9 cellular contexts compared by ENCODE assay signal in genomic region chr1:220786057-220786336, GRCh38. TPM values are rescaled to one million over a fixed set of nuclear protein-coding genes. Genes with fewer than 3 reads are reported as not detected.
DNase-seq lines count a peak whose midpoint lies in the region; ATAC-seq, FAIRE-seq and TF ChIP-seq lines count a peak whose summit lies in the region.
"Had no signal": no experiment of that assay in that cellular context is flagged by ENCODE, and none has a peak within 500 bp of the region (broad histone marks: within the 10 kb centered on the region; RNA-seq: fewer than 3 reads in every experiment).

No MANE protein-coding gene starts in this region.

- H2AFZ ChIP-seq in K562 (ENCODE audit: low read depth, low read length): no peak overlapping the region

- TF ChIP-seq RAD21 in K562 (CRISPR knock-in tag; conservative IDR thresholded peaks at IDR 0.05 in 1 of 2, IDR thresholded peaks at IDR 0.05 in 1 of 2): no peak

- H3K4me3 ChIP-seq in H7 (ENCODE audit: insufficient read depth, low read depth, low read length) (peak overlapping the region; percentile 72), K562 (no peak overlapping the region)
- H3K4me3 ChIP-seq: SK-N-MC had no signal

- peaks cover 3% of the 10 kb centered on the region for H3K4me1 Mint-ChIP-seq in memory B cell
- H3K4me1 Mint-ChIP-seq in T-helper 2 cell treated with Interferon-gamma antibody and Interleukin-4, amounts not matched to agents 5 μg/mL and 100 μg/mL, for 36 hours (ENCODE audit: low read depth): no peaks in the 10 kb centered on the region

- TF ChIP-seq CTCF in 22Rv1 (IDR thresholded peaks at IDR 0.05) (no peak), K562 (IDR thresholded peaks at IDR 0.05 in 2 of 3, conservative IDR thresholded peaks at IDR 0.05 in 1 of 3; ENCODE audit: insufficient read depth in 2 of 3, low read depth in 1 of 3, low read length in 3 of 3) (no peak)

- intact Hi-C loops in K562 (cut with micrococcal nuclease): no loop called here

- 2% methylated on average over 13 of the region's 13 CpGs for WGBS in K562 (ENCODE audit: insufficient coverage, low coverage, missing lambda C conversion rate)

- no peak for FAIRE-seq in K562 (lab: Jason Lieb, UNC)

- H3K79me2 ChIP-seq in K562 (ENCODE audit: control insufficient read depth, insufficient read depth, low read length): no peaks in the 10 kb centered on the region

- peak overlapping the region; percentile 96 for H3K27ac ChIP-seq in 22Rv1
- no peak overlapping the region for H3K27ac ChIP-seq in K562 (ENCODE audit: extremely low read depth, low read depth, low read length)
- H3K27ac ChIP-seq: SK-N-MC had no signal

- H3K4me3 Mint-ChIP-seq in memory B cell: peak overlapping the region; percentile 44
- no peak overlapping the region for H3K4me3 Mint-ChIP-seq in T-helper 2 cell treated with Interferon-gamma antibody and Interleukin-4, amounts not matched to agents 5 μg/mL and 100 μg/mL, for 36 hours

- no peak overlapping the region for H3K9ac ChIP-seq in K562 (ENCODE audit: insufficient read depth in 1 of 2, low read depth in 2 of 2, low read length in 2 of 2)

- peaks cover 5% of the 10 kb centered on the region for H3K27me3 Mint-ChIP-seq in memory B cell
- peaks cover 67% of the 10 kb centered on the region for H3K27me3 Mint-ChIP-seq in T-helper 2 cell treated with Interferon-gamma antibody and Interleukin-4, amounts not matched to agents 5 μg/mL and 100 μg/mL, for 36 hours (ENCODE audit: low read depth)

- in situ Hi-C loops in K562 (cut with MboI): no loop called here

- no peaks in the 10 kb centered on the region for H3K9me3 Mint-ChIP-seq in memory B cell
- no peaks in the 10 kb centered on the region for H3K9me3 Mint-ChIP-seq in T-helper 2 cell treated with Interferon-gamma antibody and Interleukin-4, amounts not matched to agents 5 μg/mL and 100 μg/mL, for 36 hours

- H3K4me2 ChIP-seq in K562 (ENCODE audit: insufficient read depth, low read length): no peak overlapping the region

- CTCF ChIA-PET in K562 (lab: Yijun Ruan, JAX; ENCODE audit: low intra/inter-chr PET ratio): no interaction called here

- H3K27ac Mint-ChIP-seq in memory B cell: no peak overlapping the region
- H3K27ac Mint-ChIP-seq in T-helper 2 cell treated with Interferon-gamma antibody and Interleukin-4, amounts not matched to agents 5 μg/mL and 100 μg/mL, for 36 hours: no peak overlapping the region

- ATAC-seq in K562 (peak; percentile 38; the same call in 2 of the 3 replicates), memory B cell (ENCODE audit: low read depth) (peak; percentile 12), HG02870 (IDR thresholded peaks at IDR 0.05; ENCODE audit: unreplicated experiment) (no peak)

- H3K36me3 Mint-ChIP-seq in memory B cell: peaks cover 11% of the 10 kb centered on the region
- H3K36me3 Mint-ChIP-seq in T-helper 2 cell treated with Interferon-gamma antibody and Interleukin-4, amounts not matched to agents 5 μg/mL and 100 μg/mL, for 36 hours (ENCODE audit: low read depth): no peaks in the 10 kb centered on the region

- H3K9me1 ChIP-seq in K562 (ENCODE audit: control insufficient read depth, insufficient read depth, low read length): no peaks in the 10 kb centered on the region

- H3K36me3 ChIP-seq in H7 (replicated peaks; ENCODE audit: control insufficient read depth, insufficient read depth, low read length): no peaks in the 10 kb centered on the region
- no peaks in the 10 kb centered on the region for H3K36me3 ChIP-seq in K562 (ENCODE audit: control insufficient read depth, insufficient read depth, low read length)

- BruUV-seq in K562 (replicated peaks; lab: Mats Ljungman, UMichigan): no TSS peak

- DNase-seq in H7 (no peak), K562 (ENCODE audit: extremely low read depth in 1 of 4, low spot score in 3 of 4) (no peak), memory B cell (ENCODE audit: low spot score in 2 of 2) (no peak), RKO (ENCODE audit: low spot score) (no peak), occipital lobe (lab: John Stamatoyannopoulos, UW) (no peak)
- no peak for DNase-seq in T-helper 2 cell treated with Interferon-gamma antibody and Interleukin-4, amounts not matched to agents 5 μg/mL and 100 μg/mL, for 36 hours (ENCODE audit: low spot score)

- no peaks in the 10 kb centered on the region for H4K20me1 ChIP-seq in K562 (replicated peaks; ENCODE audit: control insufficient read depth, insufficient read depth, low read length)

- TF ChIP-seq POLR2A in K562 (conservative IDR thresholded peaks at IDR 0.05): no peak

- H3K9me3 ChIP-seq in K562 (replicated peaks; ENCODE audit: control insufficient read depth, insufficient read depth, low read depth, low read length): no peaks in the 10 kb centered on the region

- TF ChIP-seq EP300 in K562 (IDR thresholded peaks at IDR 0.05; ENCODE audit: low read length): no peak

- POLR2A ChIA-PET in K562 (lab: Yijun Ruan, JAX): no interaction called here

- H3K4me1 ChIP-seq in K562 (replicated peaks in 1 of 2; ENCODE audit: control insufficient read depth in 2 of 2, insufficient read depth in 2 of 2, low read length in 2 of 2): peaks cover 0 to 7% of the 10 kb centered on the region in 2 experiments; a peak in 1 of 5 replicates

- no peaks in the 10 kb centered on the region for H3K27me3 ChIP-seq in H7 (ENCODE audit: control insufficient read depth, insufficient read depth, low read length)
- peaks cover 2 to 30% of the 10 kb centered on the region in 2 experiments; a peak in 3 of 5 replicates for H3K27me3 ChIP-seq in K562 (ENCODE audit: control insufficient read depth in 2 of 2, insufficient read depth in 2 of 2, low read length in 2 of 2)

TF ChIP-seq in K562, 482 proteins besides CTCF, POLR2A, EP300 and RAD21 (continues in another document):
- TF ChIP-seq ZNF764 (CRISPR knock-in tag; IDR thresholded peaks at IDR 0.05; ENCODE audit: low read depth) (no peak), TBP (optimal IDR thresholded peaks at IDR 0.05; ENCODE audit: low read depth, low read length) (no peak), FOS (IDR thresholded peaks at IDR 0.05; ENCODE audit: extremely low read depth, insufficient read length) (no peak), ZNF77 (CRISPR knock-in tag; IDR thresholded peaks at IDR 0.05) (no peak), SMARCE1 (IDR thresholded peaks at IDR 0.05) (no peak), RFX1 (IDR thresholded peaks at IDR 0.05) (no peak), ZNF717 (CRISPR knock-in tag; IDR thresholded peaks at IDR 0.05) (no peak), YBX1 (IDR thresholded peaks at IDR 0.05) (no peak), PREB (CRISPR knock-in tag; IDR thresholded peaks at IDR 0.05) (no peak), KAT2B (IDR thresholded peaks at IDR 0.05; ENCODE audit: low read depth, low read length) (no peak), SREBF2 (CRISPR knock-in tag; IDR thresholded peaks at IDR 0.05) (no peak)

RNA-seq across cellular contexts. Expression of gene MTARC1, which starts 0.7 kb away (rescaled TPM):
- 28.6 and 31.2 TPM in 2 replicates for total RNA-seq in H7 (2014; rRNA removed; shearing (Covaris generic))
- not detected in 2 replicates for total RNA-seq in K562 (2011; cell fraction: chromatin; rRNA removed; ENCODE audit: low replicate concordance)
- total RNA-seq in K562 (2011; cell fraction: nucleolus; rRNA removed): 0.17 TPM in 1 of 2 replicates, not detected in the other
- 0.08 TPM in 1 of 2 replicates, not detected in the other for total RNA-seq in K562 (2011; cell fraction: nucleoplasm; rRNA removed)
- total RNA-seq in K562 (2014; rRNA removed) (not detected in 2 replicates), K562 (2014; rRNA removed; fragmentation: Illumina TruSeq; extraction: Trizol) (not detected in 2 replicates), K562 (2015; rRNA removed; fragmentation: Illumina TruSeq; extraction: Trizol) (not detected in 2 replicates), K562 (2021) (0.11 TPM in 1 of 2 replicates, not detected in the other), occipital lobe (9.4 TPM)
- polyA plus RNA-seq in K562 (2011; rRNA removed) (0.14 TPM in 1 of 2 replicates, not detected in the other), K562 (2014; fragmentation: Illumina TruSeq; extraction: Trizol) (not detected in 2 replicates), K562 (2014; fragmentation: Nextera tagmentation; extraction: Ambion mirVana) (under 1 TPM in 1 of 2 experiments, not detected in 1; 0.07 TPM), K562 (2014; rRNA removed) (not detected in 2 replicates)
- polyA plus RNA-seq in K562 (2011; cell fraction: cytosol; rRNA removed): 0.03 and 0.10 TPM in 2 replicates
- polyA plus RNA-seq in K562 (2011; cell fraction: nucleus; rRNA removed): 0.06 TPM in 1 of 2 replicates, not detected in the other
- polyA plus RNA-seq in K562 (2012): 0.08 TPM in 1 of 2 replicates, not detected in the other
- 0.56 TPM in 1 of 2 replicates, not detected in the other for polyA minus RNA-seq in K562 (2011; rRNA and poly(A)+ RNA removed)
- polyA minus RNA-seq in K562 (2011; cell fraction: cytosol; rRNA and poly(A)+ RNA removed): 0.29 and 1.8 TPM in 2 replicates
- 0.13 TPM in 1 of 2 replicates, not detected in the other for polyA minus RNA-seq in K562 (2011; cell fraction: nucleus; rRNA and poly(A)+ RNA removed)

RNA-seq across cellular contexts. Expression of gene MTARC2, which starts 37.9 kb away (rescaled TPM):
- 12.2 and 13.0 TPM in 2 replicates for total RNA-seq in H7 (2014; rRNA removed; shearing (Covaris generic))
- not detected in 2 replicates for total RNA-seq in K562 (2011; cell fraction: chromatin; rRNA removed; ENCODE audit: low replicate concordance)
- not detected in 2 replicates for total RNA-seq in K562 (2011; cell fraction: nucleolus; rRNA removed)
- not detected in 2 replicates for total RNA-seq in K562 (2011; cell fraction: nucleoplasm; rRNA removed)
- total RNA-seq in K562 (2014; rRNA removed) (not detected in 2 replicates), K562 (2014; rRNA removed; fragmentation: Illumina TruSeq; extraction: Trizol) (not detected in 2 replicates), K562 (2015; rRNA removed; fragmentation: Illumina TruSeq; extraction: Trizol) (not detected in 2 replicates), K562 (2021) (0.11 and 0.35 TPM in 2 replicates), occipital lobe (7.8 TPM)
- polyA plus RNA-seq in K562 (2011; rRNA removed) (not detected in 2 replicates), K562 (2014; fragmentation: Illumina TruSeq; extraction: Trizol) (not detected in 2 replicates), K562 (2014; fragmentation: Nextera tagmentation; extraction: Ambion mirVana) (under 1 TPM in 1 of 2 experiments, not detected in 1; 0.03 TPM), K562 (2014; rRNA removed) (not detected in 2 replicates)
- not detected in 2 replicates for polyA plus RNA-seq in K562 (2011; cell fraction: cytosol; rRNA removed)
- not detected in 2 replicates for polyA plus RNA-seq in K562 (2011; cell fraction: nucleus; rRNA removed)
- polyA plus RNA-seq in K562 (2012): 0.11 TPM in 1 of 2 replicates, not detected in the other
- polyA minus RNA-seq in K562 (2011; rRNA and poly(A)+ RNA removed): not detected in 2 replicates
- not detected in 2 replicates for polyA minus RNA-seq in K562 (2011; cell fraction: cytosol; rRNA and poly(A)+ RNA removed)
- polyA minus RNA-seq in K562 (2011; cell fraction: nucleus; rRNA and poly(A)+ RNA removed): not detected in 2 replicates
